2 cellular contexts compared by ENCODE assay signal in the genomic region with DNA sequence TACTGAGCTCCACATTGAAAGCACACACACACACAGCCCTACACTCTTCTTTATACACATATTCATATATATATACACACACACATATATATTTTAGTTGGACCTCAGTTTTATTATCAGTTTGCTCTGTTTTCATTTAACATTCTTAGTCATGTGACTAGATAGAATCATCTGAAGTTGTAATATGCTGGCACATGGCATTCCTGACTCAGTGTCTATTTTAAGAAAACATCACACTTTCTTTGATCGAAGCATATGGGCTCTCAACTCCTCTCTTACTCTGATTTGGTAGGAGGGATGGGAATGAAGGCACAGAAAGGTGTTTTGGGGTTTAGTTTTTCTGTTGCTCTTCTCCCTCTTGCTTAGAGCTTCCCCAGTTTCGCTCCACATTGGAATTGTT.
TF ChIP-seq lines count a peak whose summit lies in the region.

No MANE protein-coding gene starts in this region.

TF ChIP-seq in SK-N-SH, 30 proteins besides CTCF, POLR2A, EP300 and RAD21 (continued from another document):
- TF ChIP-seq, protein P1, sequence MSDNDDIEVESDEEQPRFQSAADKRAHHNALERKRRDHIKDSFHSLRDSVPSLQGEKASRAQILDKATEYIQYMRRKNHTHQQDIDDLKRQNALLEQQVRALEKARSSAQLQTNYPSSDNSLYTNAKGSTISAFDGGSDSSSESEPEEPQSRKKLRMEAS (IDR thresholded peaks at IDR 0.05; ENCODE audit: low read depth), result 0 out of 2 replicates have a peak, but pooled peaks have one; percentile 60
- TF ChIP-seq NFIC (IDR thresholded peaks at IDR 0.05; ENCODE audit: borderline replicate concordance), result no peak
- TF ChIP-seq, protein P2, sequence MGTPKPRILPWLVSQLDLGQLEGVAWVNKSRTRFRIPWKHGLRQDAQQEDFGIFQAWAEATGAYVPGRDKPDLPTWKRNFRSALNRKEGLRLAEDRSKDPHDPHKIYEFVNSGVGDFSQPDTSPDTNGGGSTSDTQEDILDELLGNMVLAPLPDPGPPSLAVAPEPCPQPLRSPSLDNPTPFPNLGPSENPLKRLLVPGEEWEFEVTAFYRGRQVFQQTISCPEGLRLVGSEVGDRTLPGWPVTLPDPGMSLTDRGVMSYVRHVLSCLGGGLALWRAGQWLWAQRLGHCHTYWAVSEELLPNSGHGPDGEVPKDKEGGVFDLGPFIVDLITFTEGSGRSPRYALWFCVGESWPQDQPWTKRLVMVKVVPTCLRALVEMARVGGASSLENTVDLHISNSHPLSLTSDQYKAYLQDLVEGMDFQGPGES (IDR thresholded peaks at IDR 0.05; ENCODE audit: low read depth, low read length), result no peak
- TF ChIP-seq, protein P3, sequence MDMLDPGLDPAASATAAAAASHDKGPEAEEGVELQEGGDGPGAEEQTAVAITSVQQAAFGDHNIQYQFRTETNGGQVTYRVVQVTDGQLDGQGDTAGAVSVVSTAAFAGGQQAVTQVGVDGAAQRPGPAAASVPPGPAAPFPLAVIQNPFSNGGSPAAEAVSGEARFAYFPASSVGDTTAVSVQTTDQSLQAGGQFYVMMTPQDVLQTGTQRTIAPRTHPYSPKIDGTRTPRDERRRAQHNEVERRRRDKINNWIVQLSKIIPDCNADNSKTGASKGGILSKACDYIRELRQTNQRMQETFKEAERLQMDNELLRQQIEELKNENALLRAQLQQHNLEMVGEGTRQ (IDR thresholded peaks at IDR 0.05; ENCODE audit: borderline replicate concordance, low read depth, low read length), result no peak
- no peak for TF ChIP-seq TEAD4 (IDR thresholded peaks at IDR 0.05; ENCODE audit: borderline replicate concordance, insufficient read depth)
- TF ChIP-seq, protein P4, sequence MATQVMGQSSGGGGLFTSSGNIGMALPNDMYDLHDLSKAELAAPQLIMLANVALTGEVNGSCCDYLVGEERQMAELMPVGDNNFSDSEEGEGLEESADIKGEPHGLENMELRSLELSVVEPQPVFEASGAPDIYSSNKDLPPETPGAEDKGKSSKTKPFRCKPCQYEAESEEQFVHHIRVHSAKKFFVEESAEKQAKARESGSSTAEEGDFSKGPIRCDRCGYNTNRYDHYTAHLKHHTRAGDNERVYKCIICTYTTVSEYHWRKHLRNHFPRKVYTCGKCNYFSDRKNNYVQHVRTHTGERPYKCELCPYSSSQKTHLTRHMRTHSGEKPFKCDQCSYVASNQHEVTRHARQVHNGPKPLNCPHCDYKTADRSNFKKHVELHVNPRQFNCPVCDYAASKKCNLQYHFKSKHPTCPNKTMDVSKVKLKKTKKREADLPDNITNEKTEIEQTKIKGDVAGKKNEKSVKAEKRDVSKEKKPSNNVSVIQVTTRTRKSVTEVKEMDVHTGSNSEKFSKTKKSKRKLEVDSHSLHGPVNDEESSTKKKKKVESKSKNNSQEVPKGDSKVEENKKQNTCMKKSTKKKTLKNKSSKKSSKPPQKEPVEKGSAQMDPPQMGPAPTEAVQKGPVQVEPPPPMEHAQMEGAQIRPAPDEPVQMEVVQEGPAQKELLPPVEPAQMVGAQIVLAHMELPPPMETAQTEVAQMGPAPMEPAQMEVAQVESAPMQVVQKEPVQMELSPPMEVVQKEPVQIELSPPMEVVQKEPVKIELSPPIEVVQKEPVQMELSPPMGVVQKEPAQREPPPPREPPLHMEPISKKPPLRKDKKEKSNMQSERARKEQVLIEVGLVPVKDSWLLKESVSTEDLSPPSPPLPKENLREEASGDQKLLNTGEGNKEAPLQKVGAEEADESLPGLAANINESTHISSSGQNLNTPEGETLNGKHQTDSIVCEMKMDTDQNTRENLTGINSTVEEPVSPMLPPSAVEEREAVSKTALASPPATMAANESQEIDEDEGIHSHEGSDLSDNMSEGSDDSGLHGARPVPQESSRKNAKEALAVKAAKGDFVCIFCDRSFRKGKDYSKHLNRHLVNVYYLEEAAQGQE (IDR thresholded peaks at IDR 0.05; ENCODE audit: low read depth, low read length), result no peak
- TF ChIP-seq RCOR1 (IDR thresholded peaks at IDR 0.05; ENCODE audit: low read length), result no peak

TF ChIP-seq in SK-N-SH treated with all-trans-retinoic acid at 6 μM for 48 hours, 23 proteins besides CTCF, POLR2A, EP300 and RAD21 (continued from another document):
- TF ChIP-seq, protein P5, sequence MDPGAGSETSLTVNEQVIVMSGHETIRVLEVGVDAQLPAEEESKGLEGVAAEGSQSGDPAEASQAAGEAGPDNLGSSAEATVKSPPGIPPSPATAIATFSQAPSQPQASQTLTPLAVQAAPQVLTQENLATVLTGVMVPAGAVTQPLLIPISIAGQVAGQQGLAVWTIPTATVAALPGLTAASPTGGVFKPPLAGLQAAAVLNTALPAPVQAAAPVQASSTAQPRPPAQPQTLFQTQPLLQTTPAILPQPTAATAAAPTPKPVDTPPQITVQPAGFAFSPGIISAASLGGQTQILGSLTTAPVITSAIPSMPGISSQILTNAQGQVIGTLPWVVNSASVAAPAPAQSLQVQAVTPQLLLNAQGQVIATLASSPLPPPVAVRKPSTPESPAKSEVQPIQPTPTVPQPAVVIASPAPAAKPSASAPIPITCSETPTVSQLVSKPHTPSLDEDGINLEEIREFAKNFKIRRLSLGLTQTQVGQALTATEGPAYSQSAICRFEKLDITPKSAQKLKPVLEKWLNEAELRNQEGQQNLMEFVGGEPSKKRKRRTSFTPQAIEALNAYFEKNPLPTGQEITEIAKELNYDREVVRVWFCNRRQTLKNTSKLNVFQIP (CRISPR knock-in tag; IDR thresholded peaks at IDR 0.05; ENCODE audit: borderline replicate concordance, low read depth), result no peak
- TF ChIP-seq, protein P6, sequence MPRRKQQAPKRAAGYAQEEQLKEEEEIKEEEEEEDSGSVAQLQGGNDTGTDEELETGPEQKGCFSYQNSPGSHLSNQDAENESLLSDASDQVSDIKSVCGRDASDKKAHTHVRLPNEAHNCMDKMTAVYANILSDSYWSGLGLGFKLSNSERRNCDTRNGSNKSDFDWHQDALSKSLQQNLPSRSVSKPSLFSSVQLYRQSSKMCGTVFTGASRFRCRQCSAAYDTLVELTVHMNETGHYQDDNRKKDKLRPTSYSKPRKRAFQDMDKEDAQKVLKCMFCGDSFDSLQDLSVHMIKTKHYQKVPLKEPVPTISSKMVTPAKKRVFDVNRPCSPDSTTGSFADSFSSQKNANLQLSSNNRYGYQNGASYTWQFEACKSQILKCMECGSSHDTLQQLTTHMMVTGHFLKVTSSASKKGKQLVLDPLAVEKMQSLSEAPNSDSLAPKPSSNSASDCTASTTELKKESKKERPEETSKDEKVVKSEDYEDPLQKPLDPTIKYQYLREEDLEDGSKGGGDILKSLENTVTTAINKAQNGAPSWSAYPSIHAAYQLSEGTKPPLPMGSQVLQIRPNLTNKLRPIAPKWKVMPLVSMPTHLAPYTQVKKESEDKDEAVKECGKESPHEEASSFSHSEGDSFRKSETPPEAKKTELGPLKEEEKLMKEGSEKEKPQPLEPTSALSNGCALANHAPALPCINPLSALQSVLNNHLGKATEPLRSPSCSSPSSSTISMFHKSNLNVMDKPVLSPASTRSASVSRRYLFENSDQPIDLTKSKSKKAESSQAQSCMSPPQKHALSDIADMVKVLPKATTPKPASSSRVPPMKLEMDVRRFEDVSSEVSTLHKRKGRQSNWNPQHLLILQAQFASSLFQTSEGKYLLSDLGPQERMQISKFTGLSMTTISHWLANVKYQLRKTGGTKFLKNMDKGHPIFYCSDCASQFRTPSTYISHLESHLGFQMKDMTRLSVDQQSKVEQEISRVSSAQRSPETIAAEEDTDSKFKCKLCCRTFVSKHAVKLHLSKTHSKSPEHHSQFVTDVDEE (CRISPR knock-in tag; IDR thresholded peaks at IDR 0.05), result no peak
- TF ChIP-seq ZFP30 (CRISPR knock-in tag; IDR thresholded peaks at IDR 0.05) (no peak), ZNF70 (CRISPR knock-in tag; IDR thresholded peaks at IDR 0.05) (no peak), ZNF565 (CRISPR knock-in tag; conservative IDR thresholded peaks at IDR 0.05; ENCODE audit: low read depth) (no peak), ISL1 (CRISPR knock-in tag; IDR thresholded peaks at IDR 0.05) (no peak), ESRRG (CRISPR knock-in tag; IDR thresholded peaks at IDR 0.05) (no peak), ZNF8 (CRISPR knock-in tag; IDR thresholded peaks at IDR 0.05) (no peak)
- TF ChIP-seq, protein P7, sequence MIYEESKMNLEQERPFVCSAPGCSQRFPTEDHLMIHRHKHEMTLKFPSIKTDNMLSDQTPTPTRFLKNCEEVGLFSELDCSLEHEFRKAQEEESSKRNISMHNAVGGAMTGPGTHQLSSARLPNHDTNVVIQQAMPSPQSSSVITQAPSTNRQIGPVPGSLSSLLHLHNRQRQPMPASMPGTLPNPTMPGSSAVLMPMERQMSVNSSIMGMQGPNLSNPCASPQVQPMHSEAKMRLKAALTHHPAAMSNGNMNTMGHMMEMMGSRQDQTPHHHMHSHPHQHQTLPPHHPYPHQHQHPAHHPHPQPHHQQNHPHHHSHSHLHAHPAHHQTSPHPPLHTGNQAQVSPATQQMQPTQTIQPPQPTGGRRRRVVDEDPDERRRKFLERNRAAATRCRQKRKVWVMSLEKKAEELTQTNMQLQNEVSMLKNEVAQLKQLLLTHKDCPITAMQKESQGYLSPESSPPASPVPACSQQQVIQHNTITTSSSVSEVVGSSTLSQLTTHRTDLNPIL (CRISPR knock-in tag; IDR thresholded peaks at IDR 0.05; ENCODE audit: low read depth), result no peak
TF ChIP-seq in SK-N-SH treated with all-trans-retinoic acid at 6 μM for 48 hours: peak in this region for 0.
